Comparison of ENCODE assay signal across 11 cellular contexts in genomic region chr12:124779161-124780141, GRCh38.
A peak's percentile ranks its signal among the peaks of the same experiment; 100 is the strongest.
DNase-seq lines count a peak whose midpoint lies in the region; ATAC-seq and TF ChIP-seq lines count a peak whose summit lies in the region.
"Had no signal": no experiment of that assay in that cellular context is flagged by ENCODE, and none has a peak within 500 bp of the region (broad histone marks: within the 10 kb centered on the region; RNA-seq: fewer than 3 reads in every experiment).

No MANE protein-coding gene starts in this region.

- H3K36me3 ChIP-seq in sigmoid colon = no peaks in the 10 kb centered on the region

- TF ChIP-seq EP300 in sigmoid colon (IDR thresholded peaks at IDR 0.05) = no peak

- no peak overlapping the region for H3K4me3 ChIP-seq in sigmoid colon

- peaks cover 0 to 9% (median 3%) of the 10 kb centered on the region in 4 donors for H3K4me1 ChIP-seq in sigmoid colon

- no peaks in the 10 kb centered on the region for H3K27me3 ChIP-seq in sigmoid colon

- TF ChIP-seq POLR2A in sigmoid colon (IDR thresholded peaks at IDR 0.05) = no peak

- no peaks in the 10 kb centered on the region for H3K9me3 ChIP-seq in sigmoid colon

- 81 to 89% methylated on average over 27 of the region's 27 CpGs for WGBS in sigmoid colon, 2 donors

- DNase-seq in GM10266 (ENCODE audit: extremely low spot score) = peak; percentile 58
- peak; percentile 83 for DNase-seq in cerebellum (ENCODE audit: low spot score)
- no peak for DNase-seq in NCI-H69 (lab: John Stamatoyannopoulos, UW)
- no peak for DNase-seq in sigmoid colon
- no peak for DNase-seq in DMS153 (lab: John Stamatoyannopoulos, UW)
- DNase-seq: EL, NCI-H146, T1000 had no signal

- TF ChIP-seq CTCF in GM10266 (IDR thresholded peaks at IDR 0.05; ENCODE audit: control insufficient read depth, insufficient read depth, low read depth, missing control alignments) (no peak), sigmoid colon (IDR thresholded peaks at IDR 0.05) (no peak)

- H3K27ac ChIP-seq in sigmoid colon = no peak overlapping the region

- ATAC-seq in GM21367 (IDR thresholded peaks at IDR 0.05; ENCODE audit: unreplicated experiment) = peak; percentile 28
- ATAC-seq in HG03095 (IDR thresholded peaks at IDR 0.05; ENCODE audit: unreplicated experiment) = peak; percentile 50
- no peak for ATAC-seq in GM19455 (IDR thresholded peaks at IDR 0.05; ENCODE audit: unreplicated experiment)

- intact Hi-C loops in sigmoid colon (cut with DNase I) = loop anchor here (10.0 kb wide), 1 partner anchor 455 kb away; no protein-coding TSS in a partner anchor

Comparison
In these comparisons a context has a peak if more than half of its experiments do, and no peak if none do; other contexts are left out.
1. DNase-seq: peak in GM10266 (single experiment) and cerebellum (single experiment); none in NCI-H69 (single experiment), sigmoid colon (single experiment) and DMS153 (single experiment).